In genomic region chr15:54820811-54821210, GRCh38 we compare ENCODE assay signal across 19 cellular contexts.
DNase-seq lines count a peak whose midpoint lies in the region; ATAC-seq and TF ChIP-seq lines count a peak whose summit lies in the region.
"Had no signal": no experiment of that assay in that cellular context is flagged by ENCODE, and none has a peak within 500 bp of the region (broad histone marks: within the 10 kb centered on the region; RNA-seq: fewer than 3 reads in every experiment).

No MANE protein-coding gene starts in this region.

- no peak for TF ChIP-seq POLR2A in transverse colon (IDR thresholded peaks at IDR 0.05)

- DNase-seq in left ventricle myocardium superior (no peak), Right ventricle myocardium inferior (ENCODE audit: missing footprints) (no peak), head of caudate nucleus (peak in 28 of 42 donors; percentile 6 to 50 (median 18)), occipital lobe (lab: John Stamatoyannopoulos, UW) (peak; percentile 24), transverse colon (peak; percentile 7), cerebellar cortex (ENCODE audit: low spot score) (no peak), NOMO-1 treated with dmso at 0.1 percent for 144 hours (lab: John Stamatoyannopoulos, UW; ENCODE audit: unreplicated experiment) (no peak)
- DNase-seq: MG63, NCI-H1092, NCI-H146, NCI-H2081, NCI-H446 treated with DMSO at 0.1 percent for 48 hours, SHP77 had no signal

- in situ Hi-C loops in transverse colon (cut with MboI; ENCODE audit: low pct_ligation_motif_present in 1 of 4, low pct_unique_long_range_greater_than_20kb in 1 of 4, low sequenced_read_pairs in 3 of 4), result no loop called here

- H3K4me1 ChIP-seq in transverse colon, result no peaks in the 10 kb centered on the region
- H3K4me1 ChIP-seq: A549, HAP-1 had no signal

- TF ChIP-seq CTCF in transverse colon (IDR thresholded peaks at IDR 0.05), result no peak

- intact Hi-C loops in left ventricle myocardium superior (cut with micrococcal nuclease) (no loop called here), Right ventricle myocardium inferior (cut with DNase I) (no loop called here), head of caudate nucleus (cut with DNase I) (no loop called here), transverse colon (cut with DNase I; ENCODE audit: low total_unique reads) (no loop called here)

- no peak for TF ChIP-seq EP300 in transverse colon (IDR thresholded peaks at IDR 0.05; ENCODE audit: low read depth)

- H3K36me3 ChIP-seq in transverse colon, result no peaks in the 10 kb centered on the region
- H3K36me3 ChIP-seq: BLaER1 treated with 17β-estradiol and CSF1 and Interleukin-3, amounts not matched to agents 10 nM and 100 nM; HAP-1; MG63 had no signal

- no peaks in the 10 kb centered on the region for H3K9me3 ChIP-seq in transverse colon
- H3K9me3 ChIP-seq: A549, HAP-1, MG63 had no signal

- no peak overlapping the region for H3K4me3 ChIP-seq in transverse colon
- H3K4me3 ChIP-seq: A549; BLaER1 treated with 17β-estradiol and CSF1 and Interleukin-3, amounts not matched to agents 10 nM and 100 nM; HAP-1; MG63; SK-N-MC had no signal

- H3K27ac ChIP-seq in transverse colon, result no peak overlapping the region
- H3K27ac ChIP-seq: A549, KMS-11, SK-N-MC had no signal

- no peaks in the 10 kb centered on the region for H3K27me3 ChIP-seq in transverse colon
- H3K27me3 ChIP-seq: BLaER1 treated with 17β-estradiol and CSF1 and Interleukin-3, amounts not matched to agents 10 nM and 100 nM; MG63 had no signal

- peak; percentile 37 for ATAC-seq in left ventricle myocardium superior
- ATAC-seq in Right ventricle myocardium inferior, result no peak
- ATAC-seq in HG03108 (IDR thresholded peaks at IDR 0.05; ENCODE audit: unreplicated experiment), result no peak
- ATAC-seq: A549 had no signal

- 70 to 81% methylated on average over 4 to 5 of the region's 5 CpGs for WGBS in transverse colon (ENCODE audit: low coverage in 1 of 2), 2 donors

Comparison
In these comparisons a context has a peak if more than half of its experiments do, and no peak if none do; other contexts are left out.
1. DNase-seq: peak in head of caudate nucleus (28 of 42), occipital lobe (single experiment) and transverse colon (single experiment); none in left ventricle myocardium superior (single experiment), Right ventricle myocardium inferior (single experiment), cerebellar cortex (single experiment) and NOMO-1 treated with dmso at 0.1 percent for 144 hours (single experiment).